Comparison of ENCODE assay signal across 10 cellular contexts in the genomic region with DNA sequence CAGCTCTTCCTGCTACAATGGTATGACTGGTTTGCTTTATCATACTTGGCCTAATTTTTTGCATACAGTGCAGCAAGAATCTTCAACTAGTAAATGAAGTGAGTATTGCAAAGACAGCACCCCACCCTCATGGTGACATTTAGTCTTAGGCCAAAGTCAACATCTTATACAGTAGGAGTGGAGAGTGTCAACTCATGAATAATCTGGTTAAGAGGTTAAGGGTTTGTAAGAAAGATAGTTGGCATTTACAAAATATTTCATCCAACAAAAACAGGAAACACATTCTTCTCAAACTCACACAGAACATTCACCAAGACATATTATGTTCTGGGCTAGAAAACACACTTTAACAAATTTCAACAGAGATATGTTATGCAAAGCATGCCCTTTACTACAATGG. TPM values are rescaled to one million over a fixed set of nuclear protein-coding genes. Genes with fewer than 3 reads are reported as not detected.
A peak's percentile ranks its signal among the peaks of the same experiment; 100 is the strongest.
DNase-seq lines count a peak whose midpoint lies in the region; TF ChIP-seq lines count a peak whose summit lies in the region.
"Had no signal": no experiment of that assay in that cellular context is flagged by ENCODE, and none has a peak within 500 bp of the region (broad histone marks: within the 10 kb centered on the region; RNA-seq: fewer than 3 reads in every experiment).

No MANE protein-coding gene starts in this region.

- H3F3A ChIP-seq in GM23248 (ENCODE audit: insufficient read depth): peaks cover 11% of the 10 kb centered on the region; the same call in 1 of the 2 replicates

- no peak for TF ChIP-seq CTCF in AG10803 (conservative IDR thresholded peaks at IDR 0.05; ENCODE audit: low read length)

- H3K79me2 ChIP-seq in GM23248 (ENCODE audit: insufficient read depth): no peaks in the 10 kb centered on the region

- peaks cover 41% of the 10 kb centered on the region for H3K4me1 Mint-ChIP-seq in activated naive CD8-positive, alpha-beta T cell treated with anti-CD3 and anti-CD28 coated beads for 36 hours

- no peak overlapping the region for H3K4me3 ChIP-seq in AG10803 (ENCODE audit: low read length)
- no peak overlapping the region for H3K4me3 ChIP-seq in GM23248
- H3K4me3 ChIP-seq: right atrium auricular region had no signal

- H3K27ac Mint-ChIP-seq in activated naive CD8-positive, alpha-beta T cell treated with anti-CD3 and anti-CD28 coated beads for 36 hours: peak overlapping the region; percentile 34
- H3K27ac Mint-ChIP-seq: activated naive CD4-positive, alpha-beta T cell treated with anti-CD3 and anti-CD28 coated beads for 36 hours had no signal

- H4K20me1 ChIP-seq in GM23248 (ENCODE audit: insufficient read depth): no peaks in the 10 kb centered on the region

- no peak overlapping the region for H3K9ac ChIP-seq in GM23248

- H3K36me3 ChIP-seq in GM23248 (ENCODE audit: low read depth): no peaks in the 10 kb centered on the region
- H3K36me3 ChIP-seq: right atrium auricular region had no signal

- H3K27ac ChIP-seq in GM23248: no peak overlapping the region
- H3K27ac ChIP-seq: right atrium auricular region had no signal

- H3K4me1 ChIP-seq in GM23248 (ENCODE audit: insufficient read depth): peaks cover 18% of the 10 kb centered on the region; the same call in 1 of the 2 replicates

- DNase-seq in AG10803 (ENCODE audit: low read depth): peak; percentile 36
- peak; percentile 70 for DNase-seq in GM23248
- no peak for DNase-seq in activated naive CD8-positive, alpha-beta T cell treated with anti-CD3 and anti-CD28 coated beads for 36 hours
- peak; percentile 70 for DNase-seq in kidney glomerular epithelial cell (lab: John Stamatoyannopoulos, UW)
- DNase-seq in DMS114 treated with DMSO at 0.1 percent for 48 hours (lab: John Stamatoyannopoulos, UW; ENCODE audit: unreplicated experiment): no peak
- no peak for DNase-seq in DMS53 (lab: John Stamatoyannopoulos, UW)
- DNase-seq in NCI-H2029 (lab: John Stamatoyannopoulos, UW): no peak
- DNase-seq in NCI-H2081 treated with DMSO at 0.1 percent for 48 hours (lab: John Stamatoyannopoulos, UW): no peak
- DNase-seq: activated naive CD4-positive, alpha-beta T cell treated with anti-CD3 and anti-CD28 coated beads for 36 hours had no signal

- H3K9me3 ChIP-seq in GM23248 (ENCODE audit: low read depth): no peaks in the 10 kb centered on the region
- H3K9me3 ChIP-seq: right atrium auricular region had no signal

- no peak overlapping the region for H2AFZ ChIP-seq in GM23248

- no peak overlapping the region for H3K4me2 ChIP-seq in GM23248 (ENCODE audit: unreplicated experiment)

- peaks cover 8% of the 10 kb centered on the region for H3K36me3 Mint-ChIP-seq in activated naive CD8-positive, alpha-beta T cell treated with anti-CD3 and anti-CD28 coated beads for 36 hours

- H3K9me2 ChIP-seq in GM23248 (ENCODE audit: insufficient read depth): no peaks in the 10 kb centered on the region

- H3K9me3 Mint-ChIP-seq in activated naive CD8-positive, alpha-beta T cell treated with anti-CD3 and anti-CD28 coated beads for 36 hours: no peaks in the 10 kb centered on the region
- H3K9me3 Mint-ChIP-seq: activated naive CD4-positive, alpha-beta T cell treated with anti-CD3 and anti-CD28 coated beads for 36 hours had no signal

- in situ Hi-C loops in GM23248 (cut with MboI): no loop called here

- peaks cover 9% of the 10 kb centered on the region; the same call in 1 of the 2 replicates for H3K27me3 ChIP-seq in GM23248 (replicated peaks; ENCODE audit: insufficient read depth)
- H3K27me3 ChIP-seq: right atrium auricular region had no signal

- no peak overlapping the region for H3K4me3 Mint-ChIP-seq in activated naive CD8-positive, alpha-beta T cell treated with anti-CD3 and anti-CD28 coated beads for 36 hours
- H3K4me3 Mint-ChIP-seq: activated naive CD4-positive, alpha-beta T cell treated with anti-CD3 and anti-CD28 coated beads for 36 hours had no signal

- no peaks in the 10 kb centered on the region for H3K27me3 Mint-ChIP-seq in activated naive CD8-positive, alpha-beta T cell treated with anti-CD3 and anti-CD28 coated beads for 36 hours

RNA-seq across cellular contexts. Expression of a gene that starts 2.2 kb away (rescaled TPM):
- not detected in 2 replicates for total RNA-seq in GM23248 (2014; rRNA removed; shearing (Covaris generic))
- polyA plus RNA-seq in GM23248 (2016; fragmentation: Nextera tagmentation; extraction: Ambion mirVana): 0.10 TPM in 1 of 2 replicates, not detected in the other
- 10 to 100 TPM; 33.6 to 34.9 TPM for total RNA-seq in activated naive CD8-positive, alpha-beta T cell treated with anti-CD3 and anti-CD28 coated beads for 36 hours

RNA-seq across cellular contexts. Expression of a gene that starts 33.7 kb away (rescaled TPM):
- total RNA-seq in GM23248 (2014; rRNA removed; shearing (Covaris generic)): 0.22 and 0.38 TPM in 2 replicates
- polyA plus RNA-seq in GM23248 (2016; fragmentation: Nextera tagmentation; extraction: Ambion mirVana): 0.35 and 0.63 TPM in 2 replicates
- total RNA-seq in activated naive CD8-positive, alpha-beta T cell treated with anti-CD3 and anti-CD28 coated beads for 36 hours: 10 to 100 TPM; 37.4 to 39.8 TPM

Comparison
In these comparisons a context has a peak if more than half of its experiments do, and no peak if none do; other contexts are left out.
1. DNase-seq: peak in AG10803 (single experiment), GM23248 (single experiment) and kidney glomerular epithelial cell (single experiment); none in activated naive CD8-positive, alpha-beta T cell treated with anti-CD3 and anti-CD28 coated beads for 36 hours (single experiment), DMS114 treated with DMSO at 0.1 percent for 48 hours (single experiment), DMS53 (single experiment), NCI-H2029 (single experiment) and NCI-H2081 treated with DMSO at 0.1 percent for 48 hours (single experiment).
2. RNA of a gene that starts 2.2 kb away (total RNA-seq): 33.6 to 34.9 TPM in activated naive CD8-positive, alpha-beta T cell treated with anti-CD3 and anti-CD28 coated beads for 36 hours; not detected in GM23248; every median in the first group is over 10 times any median in the second.
3. RNA of a gene that starts 33.7 kb away (total RNA-seq): 37.4 to 39.8 TPM in activated naive CD8-positive, alpha-beta T cell treated with anti-CD3 and anti-CD28 coated beads for 36 hours; 0.22 to 0.38 TPM in GM23248; every median in the first group is over 10 times any median in the second.